ENCODE assay signal across 14 cellular contexts in the genomic region with DNA sequence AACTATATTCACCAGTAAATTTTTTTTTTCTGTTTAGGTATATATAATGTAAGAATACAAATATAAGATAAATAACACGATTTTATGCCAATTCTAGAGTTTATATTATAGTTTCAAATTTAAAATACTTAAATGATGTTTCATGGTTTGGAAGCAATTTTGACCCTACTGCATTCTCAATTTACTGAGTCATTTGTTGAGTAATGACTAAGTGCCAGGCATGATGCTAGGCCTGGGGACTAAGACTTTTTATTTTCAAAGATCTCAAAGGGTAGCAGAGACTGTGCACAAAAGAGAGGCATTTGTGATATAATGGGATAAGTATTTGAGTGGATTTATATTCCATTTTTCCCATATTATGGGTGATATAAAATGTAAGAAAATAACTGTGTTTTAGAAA.
DNase-seq lines count a peak whose midpoint lies in the region; ATAC-seq and TF ChIP-seq lines count a peak whose summit lies in the region.
"Had no signal": no experiment of that assay in that cellular context is flagged by ENCODE, and none has a peak within 500 bp of the region (broad histone marks: within the 10 kb centered on the region; RNA-seq: fewer than 3 reads in every experiment).

No MANE protein-coding gene starts in this region.

- TF ChIP-seq CTCF in RWPE2 (IDR thresholded peaks at IDR 0.05; ENCODE audit: poor library complexity, severe bottlenecking) = no peak
- no peak for TF ChIP-seq CTCF in fibroblast of mammary gland (conservative IDR thresholded peaks at IDR 0.05; ENCODE audit: control insufficient read depth, insufficient read depth, low read depth, low read length)
- no peak for TF ChIP-seq CTCF in mucosa of descending colon (IDR thresholded peaks at IDR 0.05)

- peak; percentile 89 for DNase-seq in ELR (ENCODE audit: low read depth)
- no peak for DNase-seq in RWPE2 (ENCODE audit: low spot score)
- peak; percentile 85 for DNase-seq in fibroblast of mammary gland (ENCODE audit: low read depth)
- DNase-seq in skeletal muscle cell (ENCODE audit: low read depth) = peak; percentile 61
- no peak for DNase-seq in mucosa of descending colon
- no peak for DNase-seq in activated effector memory CD4-positive, alpha-beta T cell treated with anti-CD3 and anti-CD28 coated beads, Interleukin-2, amount 50 U/mL, for 16 hours
- DNase-seq in HT-29 (ENCODE audit: low spot score) = no peak
- DNase-seq: COR-L47; left lung; naive thymus-derived CD8-positive, alpha-beta T cell; OCI-M1; sigmoid colon; T-cell had no signal

- no peaks in the 10 kb centered on the region for H3K36me3 ChIP-seq in RWPE2 (ENCODE audit: low read depth)
- no peaks in the 10 kb centered on the region for H3K36me3 ChIP-seq in mucosa of descending colon (ENCODE audit: low read depth)
- H3K36me3 ChIP-seq: left lung, sigmoid colon had no signal

- H3K27me3 ChIP-seq in RWPE2 (ENCODE audit: insufficient read depth, poor library complexity, severe bottlenecking) = no peaks in the 10 kb centered on the region
- H3K27me3 ChIP-seq: left lung, sigmoid colon had no signal

- ATAC-seq in RWPE2 (ENCODE audit: low read depth) (peak; percentile 84), mucosa of descending colon (no peak), HG02642 (IDR thresholded peaks at IDR 0.05; ENCODE audit: poor library complexity, unreplicated experiment) (no peak)
- ATAC-seq: left lung; naive thymus-derived CD8-positive, alpha-beta T cell; T-cell had no signal

- no peak overlapping the region for H3K27ac ChIP-seq in RWPE2 (ENCODE audit: poor library complexity, severe bottlenecking)
- H3K27ac ChIP-seq: left lung, sigmoid colon had no signal

- H3K4me3 ChIP-seq in RWPE2 (ENCODE audit: severe bottlenecking) (no peak overlapping the region), fibroblast of mammary gland (ENCODE audit: control insufficient read depth, low read depth, low read length) (no peak overlapping the region), skeletal muscle cell (ENCODE audit: low read depth, low read length) (no peak overlapping the region), mucosa of descending colon (no peak overlapping the region)
- H3K4me3 ChIP-seq: left lung, sigmoid colon had no signal

- peaks cover 7% of the 10 kb centered on the region for H3K4me1 ChIP-seq in RWPE2 (ENCODE audit: insufficient read depth, poor library complexity, severe bottlenecking)
- H3K4me1 ChIP-seq in mucosa of descending colon (ENCODE audit: low read depth) = no peaks in the 10 kb centered on the region
- H3K4me1 ChIP-seq: left lung, sigmoid colon had no signal

- intact Hi-C loops in mucosa of descending colon (cut with DNase I, micrococcal nuclease) = no loop called here

- H3K9me3 ChIP-seq in RWPE2 (ENCODE audit: severe bottlenecking) = no peaks in the 10 kb centered on the region
- no peaks in the 10 kb centered on the region for H3K9me3 ChIP-seq in mucosa of descending colon
- H3K9me3 ChIP-seq: sigmoid colon had no signal

Comparison
In these comparisons a context has a peak if more than half of its experiments do, and no peak if none do; other contexts are left out.
1. DNase-seq: peak in ELR (single experiment), fibroblast of mammary gland (single experiment) and skeletal muscle cell (single experiment); none in RWPE2 (single experiment), mucosa of descending colon (0 of 3), activated effector memory CD4-positive, alpha-beta T cell treated with anti-CD3 and anti-CD28 coated beads, Interleukin-2, amount 50 U/mL, for 16 hours (single experiment) and HT-29 (single experiment).